8 cellular contexts compared by ENCODE assay signal in genomic region chr14:105886791-105887191, GRCh38.
A peak's percentile ranks its signal among the peaks of the same experiment; 100 is the strongest.
DNase-seq lines count a peak whose midpoint lies in the region; ATAC-seq and TF ChIP-seq lines count a peak whose summit lies in the region.
"Not testable (repeated sequence)": the region's sequence is repeated elsewhere in the genome, so short reads cannot be mapped to it uniquely, and the experiment has no call there.

No MANE protein-coding gene starts in this region.

- H3K9me3 Mint-ChIP-seq in CD14-positive monocyte, activated B cell treated with CpG ODN at 0.5 μM for 24 hours, memory B cell: not testable (repeated sequence)
- H3K9me3 Mint-ChIP-seq in endodermal cell = peaks cover 88% of the 10 kb centered on the region

- H3K36me3 ChIP-seq in endodermal cell (ENCODE audit: control insufficient read depth, insufficient read depth, low read length); upper lobe of right lung: not testable (repeated sequence)

- CTCF ChIA-PET in activated B cell treated with CpG ODN at 0.5 μM for 24 hours (lab: Charles Lee) = not testable (repeated sequence)

- H3K9me3 ChIP-seq in endodermal cell (ENCODE audit: control insufficient read depth, low read length); upper lobe of right lung: not testable (repeated sequence)

- not testable (repeated sequence) for H3K9ac ChIP-seq in endodermal cell (ENCODE audit: extremely low read depth, low read length, poor library complexity, severe bottlenecking)

- DNase-seq in CD14-positive monocyte (ENCODE audit: low spot score) = peak; percentile 21
- not testable (repeated sequence) for DNase-seq in activated B cell treated with CpG ODN at 0.5 μM for 24 hours; memory B cell (ENCODE audit: low spot score in 2 of 2)
- peak; percentile 45 for DNase-seq in activated effector memory CD4-positive, alpha-beta T cell treated with anti-CD3 and anti-CD28 coated beads, Interleukin-2, amount 50 U/mL, for 16 hours
- peak; percentile 0 for DNase-seq in endodermal cell
- peak; percentile 4 for DNase-seq in left ventricle myocardium superior
- peak; percentile 72 for DNase-seq in posterior vena cava (ENCODE audit: low spot score)
- DNase-seq in upper lobe of right lung = peak; percentile 45

- intact Hi-C loops in CD14-positive monocyte (cut with micrococcal nuclease); left ventricle myocardium superior (cut with micrococcal nuclease); posterior vena cava (cut with DNase I); upper lobe of right lung (cut with DNase I): not testable (repeated sequence)
- intact Hi-C loops in activated B cell treated with CpG ODN at 0.5 μM for 24 hours (cut with micrococcal nuclease) = loop anchor here (2.0 kb wide), 1 partner anchor 24 kb away; no protein-coding TSS in a partner anchor

- ATAC-seq in activated B cell treated with CpG ODN at 0.5 μM for 24 hours (ENCODE audit: low read depth); left ventricle myocardium superior; memory B cell (ENCODE audit: low read depth); upper lobe of right lung: not testable (repeated sequence)

- not testable (repeated sequence) for TF ChIP-seq CTCF in CD14-positive monocyte (IDR thresholded peaks at IDR 0.05); activated B cell treated with CpG ODN at 0.5 μM for 24 hours (IDR thresholded peaks at IDR 0.05); endodermal cell (conservative IDR thresholded peaks at IDR 0.05); upper lobe of right lung (IDR thresholded peaks at IDR 0.05)

- POLR2A ChIA-PET in activated B cell treated with CpG ODN at 0.5 μM for 24 hours (lab: Charles Lee) = interaction anchor here (6.2 kb wide), 1 partner anchor 26 kb away, joined by 93 read pairs; no protein-coding TSS in a partner anchor

- H3K4me1 Mint-ChIP-seq in CD14-positive monocyte, activated B cell treated with CpG ODN at 0.5 μM for 24 hours, endodermal cell, memory B cell: not testable (repeated sequence)

- H3K36me3 Mint-ChIP-seq in CD14-positive monocyte; activated B cell treated with CpG ODN at 0.5 μM for 24 hours (ENCODE audit: low read depth); endodermal cell (ENCODE audit: low read depth); memory B cell: not testable (repeated sequence)

- not testable (repeated sequence) for H3K27ac Mint-ChIP-seq in CD14-positive monocyte, endodermal cell, memory B cell
- H3K27ac Mint-ChIP-seq in activated B cell treated with CpG ODN at 0.5 μM for 24 hours = peak overlapping the region; percentile 61

- not testable (repeated sequence) for H3K4me1 ChIP-seq in endodermal cell (ENCODE audit: control insufficient read depth, insufficient read depth, low read length); upper lobe of right lung

- not testable (repeated sequence) for H3K27me3 ChIP-seq in endodermal cell (ENCODE audit: control insufficient read depth, insufficient read depth, low read length, poor library complexity, severe bottlenecking); upper lobe of right lung

- H3K4me3 ChIP-seq in endodermal cell (ENCODE audit: low read length); upper lobe of right lung: not testable (repeated sequence)

- not testable (repeated sequence) for H3K27ac ChIP-seq in endodermal cell (ENCODE audit: low read depth, low read length); upper lobe of right lung

- peaks cover 46 to 65% (median 48%) of the 10 kb centered on the region in 3 donors for H3K27me3 Mint-ChIP-seq in CD14-positive monocyte (ENCODE audit: low read depth in 3 of 3)
- H3K27me3 Mint-ChIP-seq in activated B cell treated with CpG ODN at 0.5 μM for 24 hours; endodermal cell (ENCODE audit: insufficient read depth); memory B cell: not testable (repeated sequence)

- WGBS in endodermal cell (ENCODE audit: insufficient coverage in 1 of 2, insufficient read length in 1 of 2), 2 experiments = 89 to 100% methylated on average over 3 to 4 of the region's 4 CpGs

- H3K4me3 Mint-ChIP-seq in CD14-positive monocyte, endodermal cell: not testable (repeated sequence)
- peak overlapping the region; percentile 66 for H3K4me3 Mint-ChIP-seq in activated B cell treated with CpG ODN at 0.5 μM for 24 hours
- H3K4me3 Mint-ChIP-seq in memory B cell = peak overlapping the region; percentile 37
